23 cellular contexts compared by ENCODE assay signal in the genomic region with DNA sequence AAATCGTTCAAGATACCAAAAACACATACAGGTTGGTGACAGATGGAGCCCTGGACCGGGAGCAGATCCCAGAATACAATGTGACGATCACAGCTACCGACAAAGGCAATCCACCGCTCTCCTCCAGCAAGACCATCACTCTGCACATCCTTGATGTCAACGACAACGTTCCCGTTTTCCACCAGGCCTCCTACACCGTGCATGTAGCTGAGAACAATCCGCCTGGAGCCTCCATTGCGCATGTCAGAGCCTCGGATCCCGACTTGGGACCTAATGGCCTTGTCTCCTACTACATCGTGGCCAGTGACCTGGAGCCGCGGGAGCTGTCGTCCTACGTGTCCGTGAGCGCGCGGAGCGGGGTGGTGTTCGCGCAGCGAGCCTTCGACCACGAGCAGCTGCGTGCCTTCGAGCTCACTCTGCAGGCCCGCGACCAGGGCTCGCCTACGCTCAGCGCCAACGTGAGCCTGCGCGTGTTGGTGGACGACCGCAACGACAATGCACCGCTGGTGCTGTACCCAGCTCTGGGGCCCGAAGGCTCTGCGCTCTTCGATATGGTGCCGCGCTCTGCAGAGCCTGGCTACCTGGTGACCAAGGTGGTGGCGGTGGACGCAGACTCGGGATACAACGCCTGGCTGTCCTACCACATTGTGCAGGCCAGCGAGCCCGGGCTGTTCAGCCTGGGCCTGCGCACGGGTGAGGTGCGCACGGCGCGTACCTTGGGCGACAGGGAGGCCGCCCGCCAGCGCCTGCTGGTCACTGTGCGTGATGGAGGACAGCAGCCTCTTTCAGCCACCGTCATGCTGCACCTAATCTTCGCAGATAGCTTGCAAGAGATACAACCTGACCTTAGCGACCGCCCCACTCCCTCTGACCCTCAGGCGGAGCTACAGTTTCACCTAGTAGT. TPM values are rescaled to one million over a fixed set of nuclear protein-coding genes. Genes with fewer than 3 reads are reported as not detected.
"Had no signal": no experiment of that assay in that cellular context is flagged by ENCODE, and none has a peak within 500 bp of the region (broad histone marks: within the 10 kb centered on the region; RNA-seq: fewer than 3 reads in every experiment).

No MANE protein-coding gene starts in this region.

- H3K4me3 ChIP-seq: mucosa of descending colon, thyroid gland had no signal

- H3K4me3 Mint-ChIP-seq: activated B cell treated with CpG ODN at 0.5 μM for 24 hours; activated CD8-positive, alpha-beta T cell treated with anti-CD3 and anti-CD28 coated beads for 36 hours; activated naive CD8-positive, alpha-beta T cell treated with anti-CD3 and anti-CD28 coated beads for 36 hours; brain; nephron; T-helper 2 cell treated with Interferon-gamma antibody and Interleukin-4, amounts not matched to agents 5 μg/mL and 100 μg/mL, for 36 hours had no signal

- H3K27ac ChIP-seq: thyroid gland had no signal

- H3K27ac Mint-ChIP-seq: activated B cell treated with CpG ODN at 0.5 μM for 24 hours; activated CD8-positive, alpha-beta T cell treated with anti-CD3 and anti-CD28 coated beads for 36 hours; activated naive CD8-positive, alpha-beta T cell treated with anti-CD3 and anti-CD28 coated beads for 36 hours; activated T-helper 17 cell treated with anti-CD3 and anti-CD28 coated beads, Interleukin-2, amount 50 U/mL, for 72 hours; brain; nephron; T-helper 2 cell treated with Interferon-gamma antibody and Interleukin-4, amounts not matched to agents 5 μg/mL and 100 μg/mL, for 36 hours had no signal

- H3K36me3 ChIP-seq: thyroid gland had no signal

- H3K4me1 Mint-ChIP-seq: brain, nephron had no signal

- DNase-seq: activated B cell treated with CpG ODN at 0.5 μM for 24 hours; activated CD4-positive, alpha-beta T cell treated with anti-CD3 and anti-CD28 coated beads for 48 hours; activated CD8-positive, alpha-beta T cell treated with anti-CD3 and anti-CD28 coated beads for 36 hours; activated naive CD4-positive, alpha-beta T cell; activated naive CD8-positive, alpha-beta T cell treated with anti-CD3 and anti-CD28 coated beads for 36 hours; activated T-cell treated with anti-CD3 and anti-CD28 coated beads, Interleukin-2, amount 50 U/mL, for 1 hour; anterior cingulate cortex; central memory CD4-positive, alpha-beta T cell; erythroblast; foreskin melanocyte; kidney; mucosa of descending colon; nucleus accumbens; posterior cingulate gyrus; small intestine; stimulated activated CD4-positive, alpha-beta T cell treated with anti-CD3 and anti-CD28 coated beads, Interleukin-15, amount 100 ng/mL, for 24 hours; stimulated activated CD4-positive, alpha-beta T cell treated with anti-CD3 and anti-CD28 coated beads, Interleukin-4, amount 100 ng/mL, for 1 hour; thyroid gland had no signal

- H3K4me1 ChIP-seq: thyroid gland had no signal

- H3K27me3 ChIP-seq: thyroid gland had no signal

- H3K27me3 Mint-ChIP-seq: brain had no signal

- ATAC-seq: activated CD8-positive, alpha-beta T cell treated with anti-CD3 and anti-CD28 coated beads for 36 hours; activated T-helper 17 cell treated with anti-CD3 and anti-CD28 coated beads, Interleukin-2, amount 50 U/mL, for 72 hours; left lobe of liver; mucosa of descending colon had no signal

- H3K9me3 ChIP-seq: thyroid gland had no signal

RNA-seq across cellular contexts. Expression of a gene that starts 1.8 kb away (rescaled TPM):
- total RNA-seq: activated naive CD8-positive, alpha-beta T cell treated with anti-CD3 and anti-CD28 coated beads for 36 hours had no signal

RNA-seq across cellular contexts. Expression of a gene that starts 1.9 kb away (rescaled TPM):
- total RNA-seq: activated CD8-positive, alpha-beta T cell treated with anti-CD3 and anti-CD28 coated beads for 36 hours had no signal

RNA-seq across cellular contexts. Expression of a gene that starts 7.9 kb away (rescaled TPM):
- total RNA-seq: activated CD8-positive, alpha-beta T cell treated with anti-CD3 and anti-CD28 coated beads for 36 hours had no signal

RNA-seq across cellular contexts. Expression of a gene that starts 10.7 kb away (rescaled TPM):
- total RNA-seq: activated CD8-positive, alpha-beta T cell treated with anti-CD3 and anti-CD28 coated beads for 36 hours; activated naive CD8-positive, alpha-beta T cell treated with anti-CD3 and anti-CD28 coated beads for 36 hours had no signal
